Comparison of ENCODE assay signal across 19 cellular contexts in genomic region chr10:81730901-81731300, GRCh38.
DNase-seq lines count a peak whose midpoint lies in the region; ATAC-seq, FAIRE-seq and TF ChIP-seq lines count a peak whose summit lies in the region.
"Had no signal": no experiment of that assay in that cellular context is flagged by ENCODE, and none has a peak within 500 bp of the region (broad histone marks: within the 10 kb centered on the region; RNA-seq: fewer than 3 reads in every experiment).

No MANE protein-coding gene starts in this region.

- SMC1A ChIA-PET in GM12878 (lab: Charles Lee; ENCODE audit: uncharacterized antibody, unreplicated experiment), result interaction anchor here (1.3 kb wide), 1 partner anchor 43 kb away, joined by 3 read pairs; no protein-coding TSS in a partner anchor

- in situ Hi-C loops in Caki2 (cut with HindIII; ENCODE audit: low pct_unique_long_range_greater_than_20kb, low sequenced_read_pairs), result no loop called here
- in situ Hi-C loops in GM12878 (cut with MboI), result no loop called here

- POLR2A ChIA-PET in GM12878 (lab: Charles Lee), result no interaction called here

- ATAC-seq in GM12878 (peak; percentile 28; the same call in 2 of the 3 replicates), HG03196 (IDR thresholded peaks at IDR 0.05; ENCODE audit: unreplicated experiment) (no peak), SK-N-SH treated with all-trans-retinoic acid at 6 μM for 48 hours (no peak)

- H3K27me3 ChIP-seq in GM12878 (replicated peaks in 1 of 2; ENCODE audit: control insufficient read depth in 2 of 2, insufficient read depth in 2 of 2, low read length in 1 of 2) (no peaks in the 10 kb centered on the region), esophagus squamous epithelium (no peaks in the 10 kb centered on the region)
- H3K27me3 ChIP-seq: BLaER1 treated with 17β-estradiol and CSF1 and Interleukin-3, amounts not matched to agents 10 nM and 100 nM had no signal

- TF ChIP-seq RAD21 in GM12878 (IDR thresholded peaks at IDR 0.05; ENCODE audit: insufficient read depth, low read depth, low read length), result no peak

- H2AFZ ChIP-seq in GM12878 (ENCODE audit: control insufficient read depth, low read depth, low read length), result no peak overlapping the region

- H3K4me1 ChIP-seq in GM12878 (ENCODE audit: control insufficient read depth, insufficient read depth, low read length) (no peaks in the 10 kb centered on the region), esophagus squamous epithelium (no peaks in the 10 kb centered on the region)
- H3K4me1 ChIP-seq: BLaER1 treated with 17β-estradiol and CSF1 and Interleukin-3, amounts not matched to agents 10 nM and 100 nM; HAP-1 had no signal

- CTCF ChIA-PET in GM12878 (lab: Yijun Ruan, JAX), result no interaction called here

- no peaks in the 10 kb centered on the region for H3K9me3 ChIP-seq in GM12878 (replicated peaks; ENCODE audit: control insufficient read depth, insufficient read depth, low read length)
- H3K9me3 ChIP-seq in esophagus squamous epithelium, result peaks cover 0 to 12% (median 0%) of the 10 kb centered on the region in 3 donors
- H3K9me3 ChIP-seq: HAP-1 had no signal

- no peak overlapping the region for H3K4me3 ChIP-seq in GM12878
- H3K4me3 ChIP-seq in esophagus squamous epithelium, result no peak overlapping the region
- H3K4me3 ChIP-seq: BLaER1 treated with 17β-estradiol and CSF1 and Interleukin-3, amounts not matched to agents 10 nM and 100 nM; HAP-1 had no signal

- TF ChIP-seq CTCF in GM12878 (IDR thresholded peaks at IDR 0.05 in 2 of 3, conservative IDR thresholded peaks at IDR 0.05 in 1 of 3; ENCODE audit: control insufficient read depth in 2 of 3, extremely low read depth in 1 of 3, insufficient read depth in 1 of 3, low read depth in 3 of 3, low read length in 3 of 3) (no peak), esophagus squamous epithelium (IDR thresholded peaks at IDR 0.05) (no peak)

- DNase-seq in Caki2 (ENCODE audit: low read depth), result peak; percentile 28
- DNase-seq in GM12878 (ENCODE audit: low read depth, low spot score), result no peak
- peak; percentile 78 for DNase-seq in kidney glomerular epithelial cell (lab: John Stamatoyannopoulos, UW)
- peak; percentile 87 for DNase-seq in renal cortical epithelial cell (ENCODE audit: low read depth)
- DNase-seq in esophagus squamous epithelium (lab: John Stamatoyannopoulos, UW), result no peak
- DNase-seq: 8988T; CD4-positive, CD25-positive, alpha-beta regulatory T cell; DMS79 treated with DMSO at 0.1 percent for 48 hours; EL; IMR-90 had no signal

- H4K20me1 ChIP-seq in GM12878 (ENCODE audit: control insufficient read depth, insufficient read depth), result no peaks in the 10 kb centered on the region
- H4K20me1 ChIP-seq: BLaER1 treated with 17β-estradiol and CSF1 and Interleukin-3, amounts not matched to agents 10 nM and 100 nM had no signal

- no TSS peak for BruUV-seq in GM12878 (replicated peaks; lab: Mats Ljungman, UMichigan)

- H3K4me2 ChIP-seq in GM12878 (ENCODE audit: control insufficient read depth, insufficient read depth), result no peak overlapping the region
- H3K4me2 ChIP-seq: BLaER1 treated with 17β-estradiol and CSF1 and Interleukin-3, amounts not matched to agents 10 nM and 100 nM had no signal

- WGBS in GM12878 (ENCODE audit: insufficient coverage, insufficient replicate concordance, low lambda C conversion rate, missing lambda C conversion rate), result 0% methylated on average over 1 of the region's 1 CpG
- no CpG with 5 or more reads among the region's 1 CpG for WGBS in esophagus squamous epithelium, 2 donors

- no peak for FAIRE-seq in GM12878 (lab: Jason Lieb, UNC)
- FAIRE-seq: G401.6, GM12892, GM19239, H1 had no signal

- intact Hi-C loops in GM12878 (cut with micrococcal nuclease; ENCODE audit: unreplicated experiment), result no loop called here
- intact Hi-C loops in esophagus squamous epithelium (cut with DNase I), result no loop called here

- no peak overlapping the region for H3K9ac ChIP-seq in GM12878 (ENCODE audit: control insufficient read depth, insufficient read depth, low read length)
- H3K9ac ChIP-seq: BLaER1 treated with 17β-estradiol and CSF1 and Interleukin-3, amounts not matched to agents 10 nM and 100 nM had no signal

- TF ChIP-seq EP300 in GM12878 (IDR thresholded peaks at IDR 0.05; ENCODE audit: borderline replicate concordance in 1 of 2, control insufficient read depth in 1 of 2, low read depth in 2 of 2, low read length in 2 of 2), result no peak

- RAD21 ChIA-PET in GM12878 (lab: Charles Lee; ENCODE audit: unreplicated experiment), result interaction anchor here (0.7 kb wide), 1 partner anchor 31 kb away, joined by 3 read pairs; no protein-coding TSS in a partner anchor

- no peak for TF ChIP-seq POLR2A in GM12878 (IDR thresholded peaks at IDR 0.05; ENCODE audit: low read depth, low read length)
- TF ChIP-seq POLR2A in esophagus squamous epithelium (IDR thresholded peaks at IDR 0.05), result no peak

- no peaks in the 10 kb centered on the region for H3K79me2 ChIP-seq in GM12878 (ENCODE audit: control insufficient read depth, insufficient read depth, low read length)

- no peak overlapping the region for H3K27ac ChIP-seq in GM12878 (ENCODE audit: control insufficient read depth, insufficient read depth)
- no peak overlapping the region for H3K27ac ChIP-seq in esophagus squamous epithelium
- H3K27ac ChIP-seq: BLaER1 treated with 17β-estradiol and CSF1 and Interleukin-3, amounts not matched to agents 10 nM and 100 nM; HL-60 had no signal

- H3K36me3 ChIP-seq in GM12878 (ENCODE audit: control insufficient read depth in 2 of 2, insufficient read depth in 2 of 2, low read length in 1 of 2) (no peaks in the 10 kb centered on the region), esophagus squamous epithelium (no peaks in the 10 kb centered on the region)
- H3K36me3 ChIP-seq: BLaER1 treated with 17β-estradiol and CSF1 and Interleukin-3, amounts not matched to agents 10 nM and 100 nM; HAP-1 had no signal

TF ChIP-seq in GM12878, 131 proteins besides CTCF, POLR2A, EP300 and RAD21:
- no peak for TF ChIP-seq SMAD5 (IDR thresholded peaks at IDR 0.05; ENCODE audit: low read depth)
- TF ChIP-seq SMC3 (IDR thresholded peaks at IDR 0.05; ENCODE audit: borderline replicate concordance, low read length), result no peak
- no peak for TF ChIP-seq ZNF24 (IDR thresholded peaks at IDR 0.05)
- TF ChIP-seq MYB (IDR thresholded peaks at IDR 0.05; ENCODE audit: borderline replicate concordance, low read depth, low read length), result no peak
- TF ChIP-seq KLF5 (IDR thresholded peaks at IDR 0.05; ENCODE audit: partially characterized antibody), result no peak
- no peak for TF ChIP-seq GABPA (IDR thresholded peaks at IDR 0.05; ENCODE audit: low read depth)
- TF ChIP-seq RFX5 (IDR thresholded peaks at IDR 0.05; ENCODE audit: low read depth, low read length), result no peak
- no peak for TF ChIP-seq CBX3 (IDR thresholded peaks at IDR 0.05; ENCODE audit: borderline replicate concordance, low read depth)
- no peak for TF ChIP-seq YY1 (IDR thresholded peaks at IDR 0.05; ENCODE audit: low read depth, low read length)
- TF ChIP-seq USF2 (IDR thresholded peaks at IDR 0.05; ENCODE audit: borderline replicate concordance, low read depth, low read length), result no peak

TF ChIP-seq in SK-N-SH treated with all-trans-retinoic acid at 6 μM for 48 hours, 23 proteins besides CTCF, POLR2A, EP300 and RAD21:
- TF ChIP-seq CSRNP3 (CRISPR knock-in tag; IDR thresholded peaks at IDR 0.05) (no peak), POU6F1 (CRISPR knock-in tag; IDR thresholded peaks at IDR 0.05; ENCODE audit: borderline replicate concordance, low read depth) (no peak)

Comparison
In these comparisons a context has a peak if more than half of its experiments do, and no peak if none do; other contexts are left out.
1. DNase-seq: peak in Caki2 (single experiment), kidney glomerular epithelial cell (single experiment) and renal cortical epithelial cell (single experiment); none in GM12878 (single experiment) and esophagus squamous epithelium (single experiment).